In the genomic region with DNA sequence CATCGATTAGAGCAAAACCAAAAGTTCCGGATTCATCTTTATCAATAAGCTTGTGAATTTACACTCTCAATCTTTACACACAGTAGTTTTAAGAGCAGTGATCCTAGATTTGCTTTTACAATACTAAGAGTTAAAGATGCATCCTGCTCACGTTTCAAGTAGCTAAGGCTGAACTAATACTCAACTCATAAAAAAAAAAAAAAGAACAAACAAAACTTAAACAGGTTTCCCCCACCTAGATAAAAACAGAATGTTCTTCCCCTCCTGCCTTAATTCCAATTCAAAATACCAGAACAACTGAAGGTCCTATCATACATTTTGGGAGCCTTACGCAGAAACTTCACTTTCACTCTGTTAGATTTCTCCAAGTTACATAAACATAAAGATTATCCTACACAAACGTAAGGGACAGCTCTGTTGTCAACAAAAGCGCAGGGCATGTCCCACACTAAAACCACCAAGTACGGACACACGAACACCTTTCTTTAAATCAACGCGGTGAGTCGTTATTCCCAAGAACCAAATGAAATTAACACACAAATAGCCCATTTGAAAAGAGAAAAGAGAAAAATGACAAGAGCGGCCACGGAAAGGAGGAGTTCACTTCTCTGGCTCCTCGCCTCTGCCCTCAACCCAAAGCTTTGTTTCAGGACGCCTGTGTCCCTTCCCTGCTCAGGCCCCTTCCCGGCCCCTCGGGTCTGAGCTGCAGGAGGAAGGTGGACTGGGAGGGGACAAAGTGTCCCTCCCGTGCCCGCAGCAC, we compare ENCODE assay signal across 8 cellular contexts. TPM values are rescaled to one million over a fixed set of nuclear protein-coding genes. Genes with fewer than 3 reads are reported as not detected.
A peak's percentile ranks its signal among the peaks of the same experiment; 100 is the strongest.
DNase-seq lines count a peak whose midpoint lies in the region; ATAC-seq and TF ChIP-seq lines count a peak whose summit lies in the region.

No MANE protein-coding gene starts in this region.

- peak overlapping the region; percentile 99 for H3K14ac ChIP-seq in IMR-90 (replicated peaks; ENCODE audit: low read depth, low read length)

- H3K79me1 ChIP-seq in IMR-90 (ENCODE audit: low read depth in 1 of 2, low read length in 2 of 2), result peaks cover 8 to 40% of the 10 kb centered on the region in 2 experiments

- TF ChIP-seq CTCF in IMR-90 (conservative IDR thresholded peaks at IDR 0.05; ENCODE audit: low read depth, low read length), result no peak
- no peak for TF ChIP-seq CTCF in ascending aorta (IDR thresholded peaks at IDR 0.05)

- H2AK9ac ChIP-seq in IMR-90 (replicated peaks; ENCODE audit: low read depth, low read length, poor library complexity), result peak overlapping the region; percentile 95

- DNase-seq in CD8-positive, alpha-beta memory T cell, result peak in 1 of 5 donors; percentile 38
- DNase-seq in IMR-90 (no peak), ascending aorta (ENCODE audit: low spot score in 2 of 2) (no peak), kidney tubule cell (ENCODE audit: low spot score) (peak; percentile 17), KG1 (lab: John Stamatoyannopoulos, UW) (no peak)

- no peaks in the 10 kb centered on the region for H3K27me3 ChIP-seq in CD8-positive, alpha-beta memory T cell (ENCODE audit: insufficient read depth, low read length, poor library complexity, severe bottlenecking)
- H3K27me3 ChIP-seq in IMR-90 (ENCODE audit: control insufficient read depth, insufficient read depth, low read length), result no peaks in the 10 kb centered on the region
- H3K27me3 ChIP-seq in ascending aorta, result no peaks in the 10 kb centered on the region

- H3K36me3 ChIP-seq in CD8-positive, alpha-beta memory T cell (ENCODE audit: insufficient read depth, low read length), result peaks cover 6% of the 10 kb centered on the region
- H3K36me3 ChIP-seq in IMR-90 (ENCODE audit: control insufficient read depth, insufficient read depth, low read length), result no peaks in the 10 kb centered on the region; the same call in 1 of the 2 replicates
- H3K36me3 ChIP-seq in ascending aorta, result peaks cover 0 to 8% of the 10 kb centered on the region in 2 donors

- peak overlapping the region; percentile 86 for H3K4ac ChIP-seq in IMR-90 (ENCODE audit: low read depth, low read length)

- no peak; the same call in 1 of the 2 replicates for TF ChIP-seq POLR2A in IMR-90 (IDR thresholded peaks at IDR 0.05; ENCODE audit: low read depth, low read length)

- H3K18ac ChIP-seq in IMR-90 (ENCODE audit: low read depth, low read length), result peak overlapping the region; percentile 72

- peak overlapping the region; percentile 87 to 99 (median 97) for H3K27ac Mint-ChIP-seq in CD8-positive, alpha-beta memory T cell

- TF ChIP-seq RAD21 in IMR-90 (IDR thresholded peaks at IDR 0.05; ENCODE audit: low read length), result no peak

- in situ Hi-C loops in IMR-90 (cut with MboI; ENCODE audit: low sequenced_read_pairs), result no loop called here

- peak overlapping the region; percentile 78 for H2BK5ac ChIP-seq in IMR-90 (ENCODE audit: low read depth, low read length, poor library complexity, severe bottlenecking)

- H3K9me3 Mint-ChIP-seq in CD8-positive, alpha-beta memory T cell, result no peaks in the 10 kb centered on the region

- peak overlapping the region; percentile 88 for H3K4me3 ChIP-seq in CD8-positive, alpha-beta memory T cell (ENCODE audit: low read length)
- H3K4me3 ChIP-seq in IMR-90 (ENCODE audit: insufficient read depth, low read depth, low read length) (peak overlapping the region; percentile 78), ascending aorta (peak overlapping the region; percentile 97 to 100)

- no TSS peak for BruUV-seq in IMR-90 (replicated peaks; lab: Mats Ljungman, UMichigan)

- peak overlapping the region; percentile 52; the same call in 1 of the 2 replicates for H4K5ac ChIP-seq in IMR-90 (ENCODE audit: low read depth, low read length)

- no peaks in the 10 kb centered on the region for H3K9me1 ChIP-seq in IMR-90 (ENCODE audit: insufficient read depth, low read length)

- peak overlapping the region; percentile 85 for H3K9ac ChIP-seq in IMR-90 (ENCODE audit: low read depth, low read length)

- H4K91ac ChIP-seq in IMR-90 (ENCODE audit: insufficient read depth, low read depth, low read length), result peak overlapping the region; percentile 78; the same call in 1 of the 2 replicates

- H3K9me3 ChIP-seq in CD8-positive, alpha-beta memory T cell (ENCODE audit: low read length), result no peaks in the 10 kb centered on the region
- H3K9me3 ChIP-seq in IMR-90 (ENCODE audit: control insufficient read depth, insufficient read depth, low read length), result no peaks in the 10 kb centered on the region
- no peaks in the 10 kb centered on the region for H3K9me3 ChIP-seq in ascending aorta

- no peak for ATAC-seq in IMR-90 (ENCODE audit: low read depth)
- no peak for ATAC-seq in GM21529 (IDR thresholded peaks at IDR 0.05; ENCODE audit: unreplicated experiment)
- ATAC-seq in GM21528 (IDR thresholded peaks at IDR 0.05; ENCODE audit: low FRiP score, unreplicated experiment), result no peak

- peaks cover 4 to 53% (median 16%) of the 10 kb centered on the region in 3 donors for H3K36me3 Mint-ChIP-seq in CD8-positive, alpha-beta memory T cell

- H3K27me3 Mint-ChIP-seq in CD8-positive, alpha-beta memory T cell, result no peaks in the 10 kb centered on the region

- H2AK5ac ChIP-seq in IMR-90 (ENCODE audit: low read depth, low read length), result peak overlapping the region; percentile 53; the same call in 1 of the 2 replicates

- peak overlapping the region; percentile 81 for H3K27ac ChIP-seq in CD8-positive, alpha-beta memory T cell (ENCODE audit: low read depth, low read length)
- peak overlapping the region; percentile 88 for H3K27ac ChIP-seq in IMR-90 (ENCODE audit: insufficient read depth, low read length)
- peak overlapping the region; percentile 98 to 99 for H3K27ac ChIP-seq in ascending aorta
- peak overlapping the region; percentile 71 for H3K27ac ChIP-seq in temporal lobe (ENCODE audit: low read depth, low read length)

- POLR2A ChIA-PET in CD8-positive, alpha-beta memory T cell (lab: Charles Lee), result interaction anchor here (0.5 to 2.6 kb wide), 7 partner anchors 10 to 137 kb away, joined by 3 to 8 read pairs (median 4); no protein-coding TSS in a partner anchor
- POLR2A ChIA-PET in IMR-90 (lab: Charles Lee; ENCODE audit: unreplicated experiment), result interaction anchor here (0.6 kb wide), 1 partner anchor 182 kb away, joined by 5 read pairs; no protein-coding TSS in a partner anchor

- peak overlapping the region; percentile 86; the same call in 1 of the 2 replicates for H3K56ac ChIP-seq in IMR-90 (ENCODE audit: extremely low read depth, insufficient read depth, low read length)

- peaks cover 47% of the 10 kb centered on the region for H3K4me1 ChIP-seq in CD8-positive, alpha-beta memory T cell (ENCODE audit: insufficient read depth, low read length)
- peaks cover 2% of the 10 kb centered on the region; the same call in 1 of the 2 replicates for H3K4me1 ChIP-seq in IMR-90 (ENCODE audit: control insufficient read depth, insufficient read depth, low read length)
- peaks cover 0 to 22% of the 10 kb centered on the region in 2 donors for H3K4me1 ChIP-seq in ascending aorta

- peak overlapping the region; percentile 99 for H3K23ac ChIP-seq in IMR-90 (ENCODE audit: low read depth, low read length)

- dilution Hi-C loops in IMR-90 (cut with HindIII; ENCODE audit: low sequenced_read_pairs, unreplicated experiment), result no loop called here

- 0 out of 2 replicates have a peak, but pooled peaks cover 4% of the 10 kb centered on the region for H4K20me1 ChIP-seq in IMR-90 (ENCODE audit: insufficient read depth, low read length)

- intact Hi-C loops in IMR-90 (cut with micrococcal nuclease), result loop anchor here (1.0 to 10.0 kb wide), 9 partner anchors 137 to 1197 kb away; no protein-coding TSS in a partner anchor
- intact Hi-C loops in ascending aorta (cut with DNase I), result loop anchor here (5.0 to 10.0 kb wide), 4 partner anchors 133 to 501 kb away; a partner anchor contains a TSS

- H4K8ac ChIP-seq in IMR-90 (ENCODE audit: low read depth in 2 of 2, low read length in 2 of 2), result peak overlapping the region; percentile 44 to 51; a peak in 3 of 4 replicates

- peak overlapping the region; percentile 79; the same call in 2 of the 3 replicates for H2BK15ac ChIP-seq in IMR-90 (ENCODE audit: low read depth, low read length)

- peak overlapping the region; percentile 98 for H2AFZ ChIP-seq in IMR-90 (replicated peaks; ENCODE audit: low read length, poor library complexity)

- H3K4me2 ChIP-seq in IMR-90 (ENCODE audit: low read depth, low read length), result peak overlapping the region; percentile 83

- peaks cover 22 to 47% (median 42%) of the 10 kb centered on the region in 3 donors for H3K4me1 Mint-ChIP-seq in CD8-positive, alpha-beta memory T cell

- WGBS in IMR-90 (ENCODE audit: extremely low coverage in 2 of 2, insufficient read length in 1 of 2), 2 experiments, result 0% methylated on average over 3 of the region's 19 CpGs; no CpG with 5 or more reads in 1 of the 2 experiments

- peak overlapping the region; percentile 72; the same call in 1 of the 2 replicates for H2BK20ac ChIP-seq in IMR-90 (ENCODE audit: low read depth, low read length)

- peak overlapping the region; percentile 95 to 100 (median 98) for H3K4me3 Mint-ChIP-seq in CD8-positive, alpha-beta memory T cell

- H2BK120ac ChIP-seq in IMR-90 (ENCODE audit: low read depth, low read length), result peak overlapping the region; percentile 76

- CTCF ChIA-PET in CD8-positive, alpha-beta memory T cell (lab: Charles Lee), result interaction anchor here (0.9 to 1.5 kb wide), 2 partner anchors 16 to 45 kb away, joined by 3 to 4 read pairs; no protein-coding TSS in a partner anchor
- CTCF ChIA-PET in IMR-90 (lab: Yijun Ruan, JAX), result no interaction called here

TF ChIP-seq in IMR-90, 13 proteins besides CTCF, POLR2A, EP300 and RAD21 (continues in another document):
- TF ChIP-seq, protein P1, sequence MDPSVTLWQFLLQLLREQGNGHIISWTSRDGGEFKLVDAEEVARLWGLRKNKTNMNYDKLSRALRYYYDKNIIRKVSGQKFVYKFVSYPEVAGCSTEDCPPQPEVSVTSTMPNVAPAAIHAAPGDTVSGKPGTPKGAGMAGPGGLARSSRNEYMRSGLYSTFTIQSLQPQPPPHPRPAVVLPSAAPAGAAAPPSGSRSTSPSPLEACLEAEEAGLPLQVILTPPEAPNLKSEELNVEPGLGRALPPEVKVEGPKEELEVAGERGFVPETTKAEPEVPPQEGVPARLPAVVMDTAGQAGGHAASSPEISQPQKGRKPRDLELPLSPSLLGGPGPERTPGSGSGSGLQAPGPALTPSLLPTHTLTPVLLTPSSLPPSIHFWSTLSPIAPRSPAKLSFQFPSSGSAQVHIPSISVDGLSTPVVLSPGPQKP (IDR thresholded peaks at IDR 0.05; ENCODE audit: borderline replicate concordance, low read depth, low read length), result no peak
- TF ChIP-seq CHD1 (IDR thresholded peaks at IDR 0.05; ENCODE audit: low read depth, low read length) (no peak), MXI1 (IDR thresholded peaks at IDR 0.05; ENCODE audit: borderline replicate concordance, low read depth, low read length) (no peak), CEBPB (IDR thresholded peaks at IDR 0.05; ENCODE audit: low read depth, low read length) (no peak), SMC3 (IDR thresholded peaks at IDR 0.05; ENCODE audit: low read depth, low read length) (no peak)

RNA-seq across cellular contexts. Expression of a gene that starts 0.9 kb away (rescaled TPM):
- total RNA-seq in CD8-positive, alpha-beta memory T cell, result 100 to 1,000 TPM; 112 to 113 TPM
- 67.7 TPM for polyA plus RNA-seq in CD8-positive, alpha-beta memory T cell
- 20.1 and 28.6 TPM in 2 replicates for total RNA-seq in IMR-90 (2012; rRNA removed)
- 10.1 and 10.2 TPM in 2 replicates for polyA plus RNA-seq in IMR-90 (2012; rRNA removed)
- 2.7 and 5.9 TPM in 2 replicates for polyA plus RNA-seq in IMR-90 (2012; cell fraction: cytosol; rRNA removed)
- polyA plus RNA-seq in IMR-90 (2012; cell fraction: nucleus; rRNA removed; ENCODE audit: low replicate concordance), result 7.1 and 45.1 TPM in 2 replicates
- total RNA-seq in ascending aorta, result 30.0 TPM
- total RNA-seq in temporal lobe, result 29.0 TPM
